ENCODE assay signal across 26 cellular contexts in genomic region chr1:4460052-4460451, GRCh38.
"Had no signal": no experiment of that assay in that cellular context is flagged by ENCODE, and none has a peak within 500 bp of the region (broad histone marks: within the 10 kb centered on the region; RNA-seq: fewer than 3 reads in every experiment).

No MANE protein-coding gene starts in this region.

- ATAC-seq: naive thymus-derived CD4-positive, alpha-beta T cell; natural killer cell; right cardiac atrium; right lobe of liver; stimulated activated effector memory CD8-positive, alpha-beta T cell treated with anti-CD3 and anti-CD28 coated beads, Interleukin-12 subunit alpha, Interleukin-12 subunit beta, amount 100 ng/mL, for 72 hours; stimulated activated naive B cell treated with anti-CD40 and anti-IgM and Interleukin-4, amounts not matched to agents 10 μg/mL and 1 μg/mL and 100 μg/mL, for 72 hours had no signal

- H3K27ac ChIP-seq: ovary, parathyroid adenoma, prostate gland, right lobe of liver, sigmoid colon, stomach, thoracic aorta, thyroid gland, tibial nerve, upper lobe of left lung, vagina had no signal

- H3K27me3 ChIP-seq: ovary, right lobe of liver, sigmoid colon, stomach, thyroid gland, tibial nerve, upper lobe of left lung, vagina had no signal

- H3K4me3 Mint-ChIP-seq: naive thymus-derived CD4-positive, alpha-beta T cell; natural killer cell; nephron; stimulated activated effector memory CD8-positive, alpha-beta T cell treated with anti-CD3 and anti-CD28 coated beads, Interleukin-12 subunit alpha, Interleukin-12 subunit beta, amount 100 ng/mL, for 72 hours; stimulated activated naive B cell treated with anti-CD40 and anti-IgM and Interleukin-4, amounts not matched to agents 10 μg/mL and 1 μg/mL and 100 μg/mL, for 72 hours had no signal

- H3K9me3 ChIP-seq: ovary, prostate gland, right lobe of liver, thoracic aorta, thyroid gland, upper lobe of left lung, vagina had no signal

- H3K36me3 ChIP-seq: ovary, prostate gland, right lobe of liver, sigmoid colon, stomach, thoracic aorta, thyroid gland, tibial nerve, upper lobe of left lung, vagina had no signal

- DNase-seq: naive thymus-derived CD4-positive, alpha-beta T cell; natural killer cell; occipital lobe; ovary; posterior cingulate gyrus; right cardiac atrium; right lobe of liver; sigmoid colon; small intestine; stimulated activated CD4-positive, alpha-beta T cell treated with anti-CD3 and anti-CD28 coated beads, Interleukin-15, amount 100 ng/mL, for 24 hours; stimulated activated CD4-positive, alpha-beta T cell treated with anti-CD3 and anti-CD28 coated beads, Interleukin-2, amount 100 ng/mL, for 24 hours; stimulated activated CD4-positive, alpha-beta T cell treated with anti-CD3 and anti-CD28 coated beads, Interleukin-2, amount 100 ng/mL, for 48 hours; stimulated activated CD4-positive, alpha-beta T cell treated with anti-CD3 and anti-CD28 coated beads, Interleukin-4, amount 100 ng/mL, for 24 hours; stimulated activated naive B cell treated with anti-CD40 and anti-IgM and Interleukin-4, amounts not matched to agents 10 μg/mL and 1 μg/mL and 100 μg/mL, for 72 hours; stimulated activated naive CD4-positive, alpha-beta T cell treated with Interleukin-2 at 50 U/mL for 16 hours; stomach; thyroid gland; trophoblast cell had no signal

- H3K4me3 ChIP-seq: ovary, prostate gland, right lobe of liver, sigmoid colon, stomach, thoracic aorta, thyroid gland, tibial nerve, upper lobe of left lung, vagina had no signal

- H3K27me3 Mint-ChIP-seq: naive thymus-derived CD4-positive, alpha-beta T cell; stimulated activated naive B cell treated with anti-CD40 and anti-IgM and Interleukin-4, amounts not matched to agents 10 μg/mL and 1 μg/mL and 100 μg/mL, for 72 hours had no signal

- H3K27ac Mint-ChIP-seq: naive thymus-derived CD4-positive, alpha-beta T cell; natural killer cell; nephron; stimulated activated effector memory CD8-positive, alpha-beta T cell treated with anti-CD3 and anti-CD28 coated beads, Interleukin-12 subunit alpha, Interleukin-12 subunit beta, amount 100 ng/mL, for 72 hours; stimulated activated naive B cell treated with anti-CD40 and anti-IgM and Interleukin-4, amounts not matched to agents 10 μg/mL and 1 μg/mL and 100 μg/mL, for 72 hours had no signal

- H3K9me3 Mint-ChIP-seq: natural killer cell; stimulated activated effector memory CD8-positive, alpha-beta T cell treated with anti-CD3 and anti-CD28 coated beads, Interleukin-12 subunit alpha, Interleukin-12 subunit beta, amount 100 ng/mL, for 72 hours had no signal

- H3K4me1 Mint-ChIP-seq: naive thymus-derived CD4-positive, alpha-beta T cell; natural killer cell; nephron; stimulated activated effector memory CD8-positive, alpha-beta T cell treated with anti-CD3 and anti-CD28 coated beads, Interleukin-12 subunit alpha, Interleukin-12 subunit beta, amount 100 ng/mL, for 72 hours; stimulated activated naive B cell treated with anti-CD40 and anti-IgM and Interleukin-4, amounts not matched to agents 10 μg/mL and 1 μg/mL and 100 μg/mL, for 72 hours had no signal

- H3K4me1 ChIP-seq: parathyroid adenoma, prostate gland, right lobe of liver, sigmoid colon, stomach, thyroid gland, tibial nerve, upper lobe of left lung, vagina had no signal

- H3K9ac ChIP-seq: parathyroid adenoma had no signal

- H3K36me3 Mint-ChIP-seq: natural killer cell; stimulated activated effector memory CD8-positive, alpha-beta T cell treated with anti-CD3 and anti-CD28 coated beads, Interleukin-12 subunit alpha, Interleukin-12 subunit beta, amount 100 ng/mL, for 72 hours had no signal

- H2AFZ ChIP-seq: parathyroid adenoma had no signal
